Comparison of ENCODE assay signal across 10 cellular contexts in the genomic region with DNA sequence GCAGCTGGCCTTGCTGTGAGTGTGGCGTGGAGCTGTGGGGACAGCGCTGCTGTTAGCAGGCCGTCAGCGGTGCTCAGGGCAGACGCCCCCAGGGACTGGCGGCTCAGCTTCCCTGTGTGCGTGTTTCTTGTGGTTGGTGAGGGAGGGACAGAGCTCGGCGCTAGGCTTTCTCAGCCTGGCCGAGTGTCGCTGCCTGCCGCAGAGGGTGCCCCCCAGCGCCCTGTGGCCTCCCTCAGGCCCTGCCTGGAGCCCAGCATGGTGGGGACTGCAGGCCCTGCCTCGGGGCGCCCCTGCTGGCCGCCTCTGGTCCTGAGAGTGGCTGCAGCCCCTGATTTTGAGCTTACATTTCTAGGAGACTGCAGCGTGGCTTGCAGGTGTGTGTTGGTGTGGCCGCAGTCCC. TPM values are rescaled to one million over a fixed set of nuclear protein-coding genes. Genes with fewer than 3 reads are reported as not detected.
A peak's percentile ranks its signal among the peaks of the same experiment; 100 is the strongest.
DNase-seq lines count a peak whose midpoint lies in the region; ATAC-seq and TF ChIP-seq lines count a peak whose summit lies in the region.
"Had no signal": no experiment of that assay in that cellular context is flagged by ENCODE, and none has a peak within 500 bp of the region (broad histone marks: within the 10 kb centered on the region; RNA-seq: fewer than 3 reads in every experiment).

No MANE protein-coding gene starts in this region.

- no peaks in the 10 kb centered on the region for H3K9me3 Mint-ChIP-seq in type B pancreatic cell
- H3K9me3 Mint-ChIP-seq: stimulated activated naive CD8-positive, alpha-beta T cell treated with anti-CD3 and anti-CD28 coated beads, Interleukin-15, Interleukin-2, amounts not matched to agents 100 ng/mL and 50 ng/mL, for 24 hours had no signal

- peaks cover 7% of the 10 kb centered on the region for H3K36me3 Mint-ChIP-seq in type B pancreatic cell

- no peak overlapping the region for H2AFZ ChIP-seq in PC-3 (ENCODE audit: low read length)

- POLR2A ChIA-PET in PC-3 (lab: Charles Lee; ENCODE audit: unreplicated experiment), result no interaction called here

- no peaks in the 10 kb centered on the region for H3K27me3 Mint-ChIP-seq in type B pancreatic cell
- H3K27me3 Mint-ChIP-seq: stimulated activated naive CD8-positive, alpha-beta T cell treated with anti-CD3 and anti-CD28 coated beads, Interleukin-15, Interleukin-2, amounts not matched to agents 100 ng/mL and 50 ng/mL, for 24 hours had no signal

- ATAC-seq in PC-3 (no peak), GM21529 (IDR thresholded peaks at IDR 0.05; ENCODE audit: unreplicated experiment) (no peak)
- no peak for ATAC-seq in stimulated activated naive CD8-positive, alpha-beta T cell treated with anti-CD3 and anti-CD28 coated beads, Interleukin-15, Interleukin-2, amounts not matched to agents 100 U/mL and 50 U/mL, for 24 hours

- DNase-seq in cardiac muscle cell (ENCODE audit: low read depth in 1 of 2, low spot score in 1 of 2) (peak in 1 of 2 donors; percentile 49), right atrium auricular region (ENCODE audit: low spot score) (no peak), PC-3 (no peak), fibroblast of the aortic adventitia (ENCODE audit: low read depth) (no peak), type B pancreatic cell (ENCODE audit: extremely low spot score, unreplicated experiment) (no peak), COLO668 (lab: John Stamatoyannopoulos, UW; ENCODE audit: unreplicated experiment) (no peak)
- DNase-seq in stimulated activated naive CD8-positive, alpha-beta T cell treated with anti-CD3 and anti-CD28 coated beads, Interleukin-15, Interleukin-2, amounts not matched to agents 100 U/mL and 50 U/mL, for 24 hours, result no peak
- DNase-seq: spleen had no signal

- no peaks in the 10 kb centered on the region for H3K9me3 ChIP-seq in cardiac muscle cell (ENCODE audit: low read depth)
- no peaks in the 10 kb centered on the region for H3K9me3 ChIP-seq in right atrium auricular region
- no peaks in the 10 kb centered on the region for H3K9me3 ChIP-seq in PC-3 (ENCODE audit: low read length)
- H3K9me3 ChIP-seq: spleen had no signal

- intact Hi-C loops in PC-3 (cut with micrococcal nuclease), result no loop called here

- no peak overlapping the region for H3K4me3 Mint-ChIP-seq in type B pancreatic cell
- H3K4me3 Mint-ChIP-seq: stimulated activated naive CD8-positive, alpha-beta T cell treated with anti-CD3 and anti-CD28 coated beads, Interleukin-15, Interleukin-2, amounts not matched to agents 100 ng/mL and 50 ng/mL, for 24 hours had no signal

- peak overlapping the region; percentile 57 for H3K27ac Mint-ChIP-seq in type B pancreatic cell

- H3K4me2 ChIP-seq in PC-3 (ENCODE audit: low read length), result no peak overlapping the region

- no peak overlapping the region for H3K9ac ChIP-seq in PC-3 (ENCODE audit: low read length)

- H3K4me1 ChIP-seq in cardiac muscle cell (ENCODE audit: low read depth), result peaks cover 6% of the 10 kb centered on the region
- H3K4me1 ChIP-seq in right atrium auricular region, result peaks cover 0 to 17% of the 10 kb centered on the region in 2 donors
- no peaks in the 10 kb centered on the region for H3K4me1 ChIP-seq in PC-3 (ENCODE audit: insufficient read depth, low read length)

- no peaks in the 10 kb centered on the region for H4K20me1 ChIP-seq in PC-3 (ENCODE audit: low read length)

- H3K27me3 ChIP-seq in cardiac muscle cell (no peaks in the 10 kb centered on the region), right atrium auricular region (no peaks in the 10 kb centered on the region), PC-3 (ENCODE audit: low read length) (no peaks in the 10 kb centered on the region)
- H3K27me3 ChIP-seq: spleen had no signal

- TF ChIP-seq CTCF in cardiac muscle cell (IDR thresholded peaks at IDR 0.05; ENCODE audit: low read depth, low read length) (peak; percentile 28), right atrium auricular region (IDR thresholded peaks at IDR 0.05) (peak in 1 of 2 donors; percentile 55), PC-3 (conservative IDR thresholded peaks at IDR 0.05; ENCODE audit: low read depth, low read length) (peak; percentile 33; the same call in 1 of the 2 replicates), fibroblast of the aortic adventitia (IDR thresholded peaks at IDR 0.05; ENCODE audit: insufficient read depth, low read length) (peak; percentile 29), type B pancreatic cell (conservative IDR thresholded peaks at IDR 0.05) (peak; percentile 63)

- CTCF ChIA-PET in PC-3 (lab: Charles Lee), result no interaction called here

- H3F3A ChIP-seq in PC-3 (ENCODE audit: low read length, unreplicated experiment), result no peaks in the 10 kb centered on the region

- peaks cover 25% of the 10 kb centered on the region; the same call in 1 of the 2 replicates for H3K79me2 ChIP-seq in PC-3 (ENCODE audit: low read length)

- no peaks in the 10 kb centered on the region for H3K9me2 ChIP-seq in PC-3 (replicated peaks; ENCODE audit: low read length)

- no peak overlapping the region for H3K4me3 ChIP-seq in cardiac muscle cell
- H3K4me3 ChIP-seq in right atrium auricular region, result no peak overlapping the region
- no peak overlapping the region for H3K4me3 ChIP-seq in PC-3 (ENCODE audit: low read length)
- no peak overlapping the region for H3K4me3 ChIP-seq in fibroblast of the aortic adventitia (ENCODE audit: low read depth, low read length)
- H3K4me3 ChIP-seq: spleen had no signal

- peaks cover 5% of the 10 kb centered on the region for H3K4me1 Mint-ChIP-seq in type B pancreatic cell (ENCODE audit: unreplicated experiment)

- no TSS peak for BruUV-seq in PC-3 (replicated peaks; lab: Mats Ljungman, UMichigan)

- H3K27ac ChIP-seq in cardiac muscle cell (peak overlapping the region; percentile 38), right atrium auricular region (no peak overlapping the region), PC-3 (ENCODE audit: low read length) (no peak overlapping the region)
- H3K27ac ChIP-seq: spleen had no signal

- H3K36me3 ChIP-seq in cardiac muscle cell (peaks cover 3% of the 10 kb centered on the region), right atrium auricular region (peaks cover 38% of the 10 kb centered on the region), PC-3 (ENCODE audit: low read depth, low read length) (no peaks in the 10 kb centered on the region)

RNA-seq across cellular contexts. Expression of gene DOT1L, which starts 35.5 kb away (rescaled TPM):
- total RNA-seq in cardiac muscle cell (25.3 and 53.8 TPM in 2 replicates), right atrium auricular region (10 to 100 TPM in 1 of 2 donors, 1 to 10 TPM in 1; 6.7 to 10.3 TPM), PC-3 (2014; rRNA removed) (11.4 and 19.7 TPM in 2 replicates), fibroblast of the aortic adventitia (ENCODE audit: low replicate concordance) (10.3 and 12.0 TPM in 2 replicates), type B pancreatic cell (ENCODE audit: low replicate concordance) (68.8 and 76.3 TPM in 2 replicates)
- polyA plus RNA-seq in cardiac muscle cell, result 15.6 and 19.1 TPM in 2 replicates

RNA-seq across cellular contexts. Expression of gene PLEKHJ1, which starts 36.9 kb away (rescaled TPM):
- total RNA-seq in cardiac muscle cell (255 and 361 TPM in 2 replicates), right atrium auricular region (10 to 100 TPM; 44.1 to 53.0 TPM), PC-3 (2014; rRNA removed) (94.8 and 108 TPM in 2 replicates), fibroblast of the aortic adventitia (ENCODE audit: low replicate concordance) (30.9 and 33.4 TPM in 2 replicates), type B pancreatic cell (ENCODE audit: low replicate concordance) (107 and 131 TPM in 2 replicates)
- 297 and 342 TPM in 2 replicates for polyA plus RNA-seq in cardiac muscle cell

RNA-seq across cellular contexts. Expression of gene SF3A2, which starts 37.4 kb away (rescaled TPM):
- total RNA-seq in cardiac muscle cell (60.6 and 66.9 TPM in 2 replicates), right atrium auricular region (10 to 100 TPM; 17.3 to 30.4 TPM), PC-3 (2014; rRNA removed) (33.8 and 55.5 TPM in 2 replicates), fibroblast of the aortic adventitia (ENCODE audit: low replicate concordance) (11.9 and 29.6 TPM in 2 replicates), type B pancreatic cell (ENCODE audit: low replicate concordance) (95.5 and 129 TPM in 2 replicates)
- 110 and 111 TPM in 2 replicates for polyA plus RNA-seq in cardiac muscle cell

RNA-seq across cellular contexts. Expression of gene AP3D1, which starts 47.8 kb away (rescaled TPM):
- total RNA-seq in cardiac muscle cell (118 and 125 TPM in 2 replicates), right atrium auricular region (10 to 100 TPM; 82.7 to 95.8 TPM), PC-3 (2014; rRNA removed) (103 and 142 TPM in 2 replicates), fibroblast of the aortic adventitia (ENCODE audit: low replicate concordance) (82.7 and 102 TPM in 2 replicates), type B pancreatic cell (ENCODE audit: low replicate concordance) (127 and 139 TPM in 2 replicates)
- 112 and 115 TPM in 2 replicates for polyA plus RNA-seq in cardiac muscle cell

RNA-seq across cellular contexts. Expression of gene AMH, which starts 49.9 kb away (rescaled TPM):
- total RNA-seq in cardiac muscle cell (24.1 and 45.6 TPM in 2 replicates), right atrium auricular region (under 1 TPM in 1 of 2 donors, not detected in 1; 0.98 TPM), PC-3 (2014; rRNA removed) (6.0 and 7.7 TPM in 2 replicates), fibroblast of the aortic adventitia (ENCODE audit: low replicate concordance) (0.81 and 1.8 TPM in 2 replicates), type B pancreatic cell (ENCODE audit: low replicate concordance) (13.8 and 49.5 TPM in 2 replicates)
- polyA plus RNA-seq in cardiac muscle cell, result 23.2 and 71.4 TPM in 2 replicates
